Comparison of ENCODE assay signal across 1 cellular context in the genomic region with DNA sequence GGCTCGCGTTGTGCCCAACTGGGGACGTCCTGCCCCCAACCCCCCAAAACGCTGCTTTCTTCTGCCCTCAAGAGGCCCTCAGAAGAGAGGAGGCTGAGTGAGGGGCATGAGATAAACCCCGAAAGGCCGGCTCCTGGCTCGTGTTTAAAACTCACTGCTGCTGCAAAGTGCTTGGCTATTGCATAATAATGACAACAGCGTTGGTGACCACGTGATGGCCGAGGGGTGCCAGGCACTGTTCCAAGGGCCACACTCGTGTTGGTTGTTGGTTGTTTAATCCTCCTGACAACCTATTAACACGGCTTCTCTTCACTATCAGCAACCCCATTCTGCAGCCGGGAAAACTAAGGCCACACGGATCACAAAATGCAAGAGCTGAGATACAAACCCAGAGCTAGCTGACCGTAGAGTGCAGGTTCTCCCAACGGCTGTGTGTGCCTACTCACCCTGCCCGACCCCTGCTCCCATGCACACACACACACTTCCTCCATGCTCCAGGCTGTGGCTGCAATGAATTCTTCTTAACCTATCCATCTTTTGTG.
TF ChIP-seq lines count a peak whose summit lies in the region.

No MANE protein-coding gene starts in this region.

TF ChIP-seq in HepG2, 621 proteins besides CTCF, POLR2A, EP300 and RAD21 (continued from another document):
- TF ChIP-seq, protein P1, sequence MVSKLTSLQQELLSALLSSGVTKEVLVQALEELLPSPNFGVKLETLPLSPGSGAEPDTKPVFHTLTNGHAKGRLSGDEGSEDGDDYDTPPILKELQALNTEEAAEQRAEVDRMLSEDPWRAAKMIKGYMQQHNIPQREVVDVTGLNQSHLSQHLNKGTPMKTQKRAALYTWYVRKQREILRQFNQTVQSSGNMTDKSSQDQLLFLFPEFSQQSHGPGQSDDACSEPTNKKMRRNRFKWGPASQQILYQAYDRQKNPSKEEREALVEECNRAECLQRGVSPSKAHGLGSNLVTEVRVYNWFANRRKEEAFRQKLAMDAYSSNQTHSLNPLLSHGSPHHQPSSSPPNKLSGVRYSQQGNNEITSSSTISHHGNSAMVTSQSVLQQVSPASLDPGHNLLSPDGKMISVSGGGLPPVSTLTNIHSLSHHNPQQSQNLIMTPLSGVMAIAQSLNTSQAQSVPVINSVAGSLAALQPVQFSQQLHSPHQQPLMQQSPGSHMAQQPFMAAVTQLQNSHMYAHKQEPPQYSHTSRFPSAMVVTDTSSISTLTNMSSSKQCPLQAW (CRISPR knock-in tag; IDR thresholded peaks at IDR 0.05) = no peak
- TF ChIP-seq ZNF24 (IDR thresholded peaks at IDR 0.05) (no peak), CEBPG (CRISPR knock-in tag; IDR thresholded peaks at IDR 0.05) (peak; percentile 52), ZNF629 (CRISPR knock-in tag; conservative IDR thresholded peaks at IDR 0.05) (peak; percentile 74; the same call in 1 of the 2 replicates)
- TF ChIP-seq, protein P2, sequence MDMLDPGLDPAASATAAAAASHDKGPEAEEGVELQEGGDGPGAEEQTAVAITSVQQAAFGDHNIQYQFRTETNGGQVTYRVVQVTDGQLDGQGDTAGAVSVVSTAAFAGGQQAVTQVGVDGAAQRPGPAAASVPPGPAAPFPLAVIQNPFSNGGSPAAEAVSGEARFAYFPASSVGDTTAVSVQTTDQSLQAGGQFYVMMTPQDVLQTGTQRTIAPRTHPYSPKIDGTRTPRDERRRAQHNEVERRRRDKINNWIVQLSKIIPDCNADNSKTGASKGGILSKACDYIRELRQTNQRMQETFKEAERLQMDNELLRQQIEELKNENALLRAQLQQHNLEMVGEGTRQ (IDR thresholded peaks at IDR 0.05; ENCODE audit: low read depth, low read length) = 0 out of 2 replicates have a peak, but pooled peaks have one; percentile 28
- TF ChIP-seq, protein P2 (CRISPR knock-in tag; IDR thresholded peaks at IDR 0.05; ENCODE audit: borderline replicate concordance) = peak; percentile 41; the same call in 1 of the 2 replicates
